ENCODE assay signal across 16 cellular contexts in the genomic region with DNA sequence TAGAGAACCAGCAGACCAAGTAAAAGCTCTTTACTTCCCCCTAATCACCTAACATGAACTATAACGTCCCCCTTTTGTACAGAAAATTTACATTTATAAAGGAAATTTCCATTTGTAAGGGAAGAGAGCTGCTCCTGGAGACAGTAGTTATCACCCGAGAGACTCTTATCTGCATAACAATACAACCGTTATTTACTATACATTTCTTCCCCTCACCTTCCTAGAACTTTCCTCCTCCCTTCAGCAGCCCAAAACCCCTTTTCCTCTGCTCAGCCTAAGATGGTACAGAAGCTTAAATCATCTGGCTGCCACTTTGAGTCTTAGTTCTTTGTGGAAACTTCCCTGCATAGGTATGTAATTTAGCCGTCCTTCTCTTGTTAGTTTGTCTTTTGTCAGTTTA. TPM values are rescaled to one million over a fixed set of nuclear protein-coding genes. Genes with fewer than 3 reads are reported as not detected.
DNase-seq lines count a peak whose midpoint lies in the region; ATAC-seq and TF ChIP-seq lines count a peak whose summit lies in the region.
"Had no signal": no experiment of that assay in that cellular context is flagged by ENCODE, and none has a peak within 500 bp of the region (broad histone marks: within the 10 kb centered on the region; RNA-seq: fewer than 3 reads in every experiment).

No MANE protein-coding gene starts in this region.

- peaks cover 6% of the 10 kb centered on the region for H3K27me3 Mint-ChIP-seq in GM23338 (ENCODE audit: insufficient read depth, low read depth, poor library complexity)
- H3K27me3 Mint-ChIP-seq in endothelial cell (ENCODE audit: unreplicated experiment) = no peaks in the 10 kb centered on the region

- H3K4me1 Mint-ChIP-seq in GM23338 (peaks cover 67% of the 10 kb centered on the region), endothelial cell (ENCODE audit: unreplicated experiment) (peaks cover 45% of the 10 kb centered on the region)

- 90% methylated on average over 4 of the region's 4 CpGs for WGBS in SK-N-SH (ENCODE audit: low lambda C conversion rate)

- no peak for TF ChIP-seq EP300 in SK-N-SH (IDR thresholded peaks at IDR 0.05; ENCODE audit: borderline replicate concordance in 1 of 2, low read depth in 1 of 2, low read length in 1 of 2)

- POLR2A ChIA-PET in PC-9 (lab: Charles Lee; ENCODE audit: unreplicated experiment) (no interaction called here), SK-N-SH (lab: Yijun Ruan, JAX) (no interaction called here)

- peaks cover 27% of the 10 kb centered on the region for H3K79me2 ChIP-seq in GM23338 (replicated peaks; ENCODE audit: insufficient read depth)
- H3K79me2 ChIP-seq in PC-9 (ENCODE audit: low read depth) = no peaks in the 10 kb centered on the region
- H3K79me2 ChIP-seq in SK-N-SH (ENCODE audit: insufficient read depth) = no peaks in the 10 kb centered on the region

- TF ChIP-seq CTCF in GM23338 (conservative IDR thresholded peaks at IDR 0.05; ENCODE audit: low read depth in 2 of 2) (no peak), PC-9 (conservative IDR thresholded peaks at IDR 0.05) (no peak), endothelial cell (IDR thresholded peaks at IDR 0.05; ENCODE audit: unreplicated experiment) (no peak), SK-N-SH (IDR thresholded peaks at IDR 0.05) (no peak)

- H2AFZ ChIP-seq in GM23338 (no peak overlapping the region), PC-9 (0 out of 2 replicates have a peak overlapping the region, but pooled peaks have one; percentile 52), SK-N-SH (ENCODE audit: low read depth) (no peak overlapping the region)

- ATAC-seq in GM23338 = peak; percentile 93
- ATAC-seq: GM12878 had no signal

- BruUV-seq in PC-9 (replicated peaks; lab: Mats Ljungman, UMichigan) = no TSS peak

- H3K9me3 Mint-ChIP-seq in GM23338 (peaks cover 17% of the 10 kb centered on the region; the same call in 2 of the 3 replicates), endothelial cell (ENCODE audit: unreplicated experiment) (no peaks in the 10 kb centered on the region)

- H4K20me1 ChIP-seq in GM23338 (replicated peaks; ENCODE audit: insufficient read depth) (no peaks in the 10 kb centered on the region), PC-9 (ENCODE audit: insufficient read depth) (no peaks in the 10 kb centered on the region), SK-N-SH (ENCODE audit: insufficient read depth) (no peaks in the 10 kb centered on the region)

- H3K36me3 ChIP-seq in GM23338 (ENCODE audit: insufficient read depth) = no peaks in the 10 kb centered on the region
- H3K36me3 ChIP-seq in PC-9 (ENCODE audit: low read depth) = no peaks in the 10 kb centered on the region
- H3K36me3 ChIP-seq in SK-N-SH (replicated peaks in 1 of 2; ENCODE audit: control insufficient read depth in 1 of 2, insufficient read depth in 2 of 2, low read length in 1 of 2) = no peaks in the 10 kb centered on the region

- peak overlapping the region; percentile 99 for H3K27ac ChIP-seq in GM23338 (ENCODE audit: low read depth)
- H3K27ac ChIP-seq in PC-9 = no peak overlapping the region
- H3K27ac ChIP-seq in SK-N-SH (ENCODE audit: low read depth in 2 of 2, low read length in 1 of 2) = no peak overlapping the region
- H3K27ac ChIP-seq: C4-2B had no signal

- CTCF ChIA-PET in PC-9 (lab: Charles Lee) (no interaction called here), SK-N-SH (lab: Yijun Ruan, JAX) (interaction anchor here (1.1 kb wide), 1 partner anchor 14 kb away, joined by 4 read pairs; no protein-coding TSS in a partner anchor)

- no peak overlapping the region for H3K9ac ChIP-seq in SK-N-SH

- H3K4me3 Mint-ChIP-seq in GM23338 (peak overlapping the region; percentile 60), endothelial cell (ENCODE audit: unreplicated experiment) (no peak overlapping the region)

- H3F3A ChIP-seq in GM23338 (replicated peaks; ENCODE audit: low read depth) (no peaks in the 10 kb centered on the region), PC-9 (ENCODE audit: insufficient read depth, low read depth) (no peaks in the 10 kb centered on the region), SK-N-SH (replicated peaks; ENCODE audit: insufficient read depth) (no peaks in the 10 kb centered on the region)

- H3K27ac Mint-ChIP-seq in GM23338 = peak overlapping the region; percentile 95
- peak overlapping the region; percentile 61 for H3K27ac Mint-ChIP-seq in endothelial cell (ENCODE audit: unreplicated experiment)

- in situ Hi-C loops in KBM-7 (cut with MboI; ENCODE audit: low pct_unique_long_range_greater_than_20kb, low sequenced_read_pairs) = no loop called here

- H3K9me2 ChIP-seq in GM23338 (ENCODE audit: insufficient read depth) (no peaks in the 10 kb centered on the region), PC-9 (ENCODE audit: insufficient read depth) (no peaks in the 10 kb centered on the region), SK-N-SH (no peaks in the 10 kb centered on the region)

- peak; percentile 95 for DNase-seq in GM23338 (ENCODE audit: low spot score)
- no peak for DNase-seq in PC-9
- DNase-seq in endothelial cell (ENCODE audit: low spot score) = no peak
- DNase-seq in iPS-NIHi11 (ENCODE audit: low spot score) = peak; percentile 49
- no peak for DNase-seq in SK-N-SH
- DNase-seq in KBM-7 = no peak
- no peak for DNase-seq in dedifferentiated amniotic fluid mesenchymal stem cell (ENCODE audit: extremely low spot score)
- no peak for DNase-seq in SHP77 (lab: John Stamatoyannopoulos, UW)
- DNase-seq: COR-L47, H7, NCI-H1048, NCI-H2107, NCI-H345, SIG-M5 had no signal

- no peaks in the 10 kb centered on the region for H3K9me3 ChIP-seq in PC-9 (ENCODE audit: insufficient read depth, low read depth)
- H3K9me3 ChIP-seq in SK-N-SH = no peaks in the 10 kb centered on the region

- intact Hi-C loops in PC-9 (cut with micrococcal nuclease; ENCODE audit: unreplicated experiment) = no loop called here

- H3K4me2 ChIP-seq in GM23338 (peak overlapping the region; percentile 61), PC-9 (no peak overlapping the region), SK-N-SH (no peak overlapping the region)

- TF ChIP-seq RAD21 in SK-N-SH (IDR thresholded peaks at IDR 0.05; ENCODE audit: low read length) = no peak

- peak overlapping the region; percentile 38 for H3K4me3 ChIP-seq in GM23338
- no peak overlapping the region for H3K4me3 ChIP-seq in PC-9
- no peak overlapping the region for H3K4me3 ChIP-seq in SK-N-SH (ENCODE audit: low read depth in 2 of 2, low read length in 1 of 2)
- H3K4me3 ChIP-seq: GM12878 had no signal

- H3K4me1 ChIP-seq in GM23338 (ENCODE audit: insufficient read depth) (peaks cover 31% of the 10 kb centered on the region), PC-9 (replicated peaks; ENCODE audit: insufficient read depth) (peaks cover 10% of the 10 kb centered on the region; the same call in 1 of the 2 replicates), SK-N-SH (ENCODE audit: control insufficient read depth in 1 of 2, insufficient read depth in 2 of 2, low read depth in 1 of 2, low read length in 1 of 2) (peaks cover 0 to 7% of the 10 kb centered on the region in 2 experiments; a peak in 1 of 4 replicates)

- H3K36me3 Mint-ChIP-seq in GM23338 (ENCODE audit: low read depth) (peaks cover 9% of the 10 kb centered on the region), endothelial cell (ENCODE audit: low read depth, unreplicated experiment) (no peaks in the 10 kb centered on the region)

- H3K27me3 ChIP-seq in GM23338 (ENCODE audit: insufficient read depth) (no peaks in the 10 kb centered on the region), PC-9 (ENCODE audit: insufficient read depth, low read depth) (no peaks in the 10 kb centered on the region), SK-N-SH (ENCODE audit: insufficient read depth) (no peaks in the 10 kb centered on the region)

TF ChIP-seq in SK-N-SH, 30 proteins besides CTCF, POLR2A, EP300 and RAD21 (continues in another document):
- no peak for TF ChIP-seq TCF12 (IDR thresholded peaks at IDR 0.05)
- TF ChIP-seq, protein P1, sequence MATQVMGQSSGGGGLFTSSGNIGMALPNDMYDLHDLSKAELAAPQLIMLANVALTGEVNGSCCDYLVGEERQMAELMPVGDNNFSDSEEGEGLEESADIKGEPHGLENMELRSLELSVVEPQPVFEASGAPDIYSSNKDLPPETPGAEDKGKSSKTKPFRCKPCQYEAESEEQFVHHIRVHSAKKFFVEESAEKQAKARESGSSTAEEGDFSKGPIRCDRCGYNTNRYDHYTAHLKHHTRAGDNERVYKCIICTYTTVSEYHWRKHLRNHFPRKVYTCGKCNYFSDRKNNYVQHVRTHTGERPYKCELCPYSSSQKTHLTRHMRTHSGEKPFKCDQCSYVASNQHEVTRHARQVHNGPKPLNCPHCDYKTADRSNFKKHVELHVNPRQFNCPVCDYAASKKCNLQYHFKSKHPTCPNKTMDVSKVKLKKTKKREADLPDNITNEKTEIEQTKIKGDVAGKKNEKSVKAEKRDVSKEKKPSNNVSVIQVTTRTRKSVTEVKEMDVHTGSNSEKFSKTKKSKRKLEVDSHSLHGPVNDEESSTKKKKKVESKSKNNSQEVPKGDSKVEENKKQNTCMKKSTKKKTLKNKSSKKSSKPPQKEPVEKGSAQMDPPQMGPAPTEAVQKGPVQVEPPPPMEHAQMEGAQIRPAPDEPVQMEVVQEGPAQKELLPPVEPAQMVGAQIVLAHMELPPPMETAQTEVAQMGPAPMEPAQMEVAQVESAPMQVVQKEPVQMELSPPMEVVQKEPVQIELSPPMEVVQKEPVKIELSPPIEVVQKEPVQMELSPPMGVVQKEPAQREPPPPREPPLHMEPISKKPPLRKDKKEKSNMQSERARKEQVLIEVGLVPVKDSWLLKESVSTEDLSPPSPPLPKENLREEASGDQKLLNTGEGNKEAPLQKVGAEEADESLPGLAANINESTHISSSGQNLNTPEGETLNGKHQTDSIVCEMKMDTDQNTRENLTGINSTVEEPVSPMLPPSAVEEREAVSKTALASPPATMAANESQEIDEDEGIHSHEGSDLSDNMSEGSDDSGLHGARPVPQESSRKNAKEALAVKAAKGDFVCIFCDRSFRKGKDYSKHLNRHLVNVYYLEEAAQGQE (IDR thresholded peaks at IDR 0.05; ENCODE audit: low read depth, low read length) = no peak
- TF ChIP-seq IRF3 (IDR thresholded peaks at IDR 0.05; ENCODE audit: low read depth, low read length) = no peak
- TF ChIP-seq CHD2 (IDR thresholded peaks at IDR 0.05; ENCODE audit: low read length, partially characterized antibody) = no peak

RNA-seq across cellular contexts. Expression of gene ETV6, which starts 40.4 kb away (rescaled TPM):
- 11.9 and 15.1 TPM in 2 replicates for total RNA-seq in GM23338 (2014; rRNA removed; shearing (Covaris generic))
- 6.1 and 7.5 TPM in 2 replicates for polyA plus RNA-seq in GM23338 (2016; fragmentation: Nextera tagmentation; extraction: Ambion mirVana)
- total RNA-seq in PC-9 (2021) = 52.1 and 62.8 TPM in 2 replicates
- total RNA-seq in endothelial cell (ENCODE audit: unreplicated experiment) = 98.7 TPM
- polyA plus RNA-seq in SK-N-SH (2012; rRNA removed) = 4.0 and 5.2 TPM in 2 replicates
- polyA plus RNA-seq in SK-N-SH (2012; cell fraction: cytosol; rRNA removed) = 3.2 and 3.9 TPM in 2 replicates
- polyA plus RNA-seq in SK-N-SH (2012; cell fraction: nucleus; rRNA removed) = 15.1 and 20.2 TPM in 2 replicates

Comparison
In these comparisons a context has a peak if more than half of its experiments do, and no peak if none do; other contexts are left out.
1. DNase-seq: peak in GM23338 (single experiment) and iPS-NIHi11 (single experiment); none in PC-9 (0 of 2), endothelial cell (single experiment), SK-N-SH (single experiment), KBM-7 (single experiment), dedifferentiated amniotic fluid mesenchymal stem cell (single experiment) and SHP77 (0 of 2).